ENCODE assay signal across 8 cellular contexts in genomic region chr11:100681064-100681502, GRCh38. TPM values are rescaled to one million over a fixed set of nuclear protein-coding genes. Genes with fewer than 3 reads are reported as not detected.
DNase-seq lines count a peak whose midpoint lies in the region; ATAC-seq, FAIRE-seq and TF ChIP-seq lines count a peak whose summit lies in the region.

No MANE protein-coding gene starts in this region.

- H3K27ac Mint-ChIP-seq in activated CD4-positive, alpha-beta memory T cell treated with anti-CD3 and anti-CD28 coated beads for 36 hours, result no peak overlapping the region

- DNase-seq in COR-L47 (lab: John Stamatoyannopoulos, UW) (peak; percentile 49), GM19240 (ENCODE audit: insufficient read length, low spot score) (peak; percentile 77), NCI-H69 (lab: John Stamatoyannopoulos, UW) (peak; percentile 91), K562 (ENCODE audit: extremely low read depth in 1 of 4, low spot score in 3 of 4) (peak; percentile 18 to 71 (median 38)), lower lobe of right lung (peak; percentile 79), T-helper 9 cell (no peak)
- DNase-seq in activated CD4-positive, alpha-beta memory T cell treated with anti-CD3 and anti-CD28 coated beads for 36 hours, result no peak

- 12% methylated on average over 8 of the region's 8 CpGs for WGBS in K562 (ENCODE audit: insufficient coverage, low coverage, missing lambda C conversion rate)

- CTCF ChIA-PET in K562 (lab: Yijun Ruan, JAX; ENCODE audit: low intra/inter-chr PET ratio), result no interaction called here
- CTCF ChIA-PET in activated CD4-positive, alpha-beta memory T cell treated with anti-CD3 and anti-CD28 coated beads for 36 hours (lab: Charles Lee), result no interaction called here

- TF ChIP-seq POLR2A in K562 (conservative IDR thresholded peaks at IDR 0.05), result no peak

- H3K4me1 ChIP-seq in K562 (replicated peaks in 1 of 2; ENCODE audit: control insufficient read depth in 2 of 2, insufficient read depth in 2 of 2, low read length in 2 of 2), result no peaks in the 10 kb centered on the region; a peak in 2 of 5 replicates
- H3K4me1 ChIP-seq in lower lobe of right lung, result peaks cover 4% of the 10 kb centered on the region

- peak overlapping the region in 1 of 2 experiments; percentile 23; a peak in 1 of 4 replicates for H3K9ac ChIP-seq in K562 (ENCODE audit: insufficient read depth in 1 of 2, low read depth in 2 of 2, low read length in 2 of 2)

- H4K20me1 ChIP-seq in K562 (replicated peaks; ENCODE audit: control insufficient read depth, insufficient read depth, low read length), result no peaks in the 10 kb centered on the region

- no peaks in the 10 kb centered on the region for H3K79me2 ChIP-seq in K562 (ENCODE audit: control insufficient read depth, insufficient read depth, low read length)

- peak; percentile 77 for FAIRE-seq in K562 (lab: Jason Lieb, UNC)

- no peak overlapping the region for H3K4me2 ChIP-seq in K562 (ENCODE audit: insufficient read depth, low read length)

- no peak for TF ChIP-seq EP300 in K562 (IDR thresholded peaks at IDR 0.05; ENCODE audit: low read length)

- no peaks in the 10 kb centered on the region for H3K27me3 ChIP-seq in K562 (ENCODE audit: control insufficient read depth in 2 of 2, insufficient read depth in 2 of 2, low read length in 2 of 2)
- no peaks in the 10 kb centered on the region for H3K27me3 ChIP-seq in lower lobe of right lung (ENCODE audit: low read depth)

- TF ChIP-seq RAD21 in K562 (CRISPR knock-in tag; conservative IDR thresholded peaks at IDR 0.05 in 1 of 2, IDR thresholded peaks at IDR 0.05 in 1 of 2), result no peak

- peak overlapping the region; percentile 72 for H2AFZ ChIP-seq in K562 (ENCODE audit: low read depth, low read length)

- in situ Hi-C loops in K562 (cut with MboI), result no loop called here

- no peaks in the 10 kb centered on the region for H3K9me3 ChIP-seq in K562 (replicated peaks; ENCODE audit: control insufficient read depth, insufficient read depth, low read depth, low read length)
- no peaks in the 10 kb centered on the region for H3K9me3 ChIP-seq in lower lobe of right lung

- H3K36me3 ChIP-seq in K562 (ENCODE audit: control insufficient read depth, insufficient read depth, low read length) (no peaks in the 10 kb centered on the region), lower lobe of right lung (no peaks in the 10 kb centered on the region)

- intact Hi-C loops in K562 (cut with micrococcal nuclease) (loop anchor here (5.0 kb wide), 1 partner anchor 104 kb away; no protein-coding TSS in a partner anchor), lower lobe of right lung (cut with DNase I) (loop anchor here (5.0 kb wide), 1 partner anchor 171 kb away; no protein-coding TSS in a partner anchor)
- intact Hi-C loops in activated CD4-positive, alpha-beta memory T cell treated with anti-CD3 and anti-CD28 coated beads for 36 hours (cut with micrococcal nuclease), result no loop called here

- H3K36me3 Mint-ChIP-seq in activated CD4-positive, alpha-beta memory T cell treated with anti-CD3 and anti-CD28 coated beads for 36 hours, result no peaks in the 10 kb centered on the region

- POLR2A ChIA-PET in K562 (lab: Yijun Ruan, JAX), result no interaction called here
- POLR2A ChIA-PET in activated CD4-positive, alpha-beta memory T cell treated with anti-CD3 and anti-CD28 coated beads for 36 hours (lab: Charles Lee), result no interaction called here

- peaks cover 4% of the 10 kb centered on the region for H3K27me3 Mint-ChIP-seq in activated CD4-positive, alpha-beta memory T cell treated with anti-CD3 and anti-CD28 coated beads for 36 hours

- TF ChIP-seq CTCF in K562 (IDR thresholded peaks at IDR 0.05 in 2 of 3, conservative IDR thresholded peaks at IDR 0.05 in 1 of 3; ENCODE audit: insufficient read depth in 2 of 3, low read depth in 1 of 3, low read length in 3 of 3) (no peak), lower lobe of right lung (IDR thresholded peaks at IDR 0.05) (no peak)

- H3K4me3 ChIP-seq in K562 (no peak overlapping the region), lower lobe of right lung (no peak overlapping the region)

- H3K9me3 Mint-ChIP-seq in activated CD4-positive, alpha-beta memory T cell treated with anti-CD3 and anti-CD28 coated beads for 36 hours, result no peaks in the 10 kb centered on the region

- H3K27ac ChIP-seq in K562 (ENCODE audit: extremely low read depth, low read depth, low read length) (peak overlapping the region; percentile 30; the same call in 1 of the 3 replicates), lower lobe of right lung (no peak overlapping the region)

- no peaks in the 10 kb centered on the region for H3K4me1 Mint-ChIP-seq in activated CD4-positive, alpha-beta memory T cell treated with anti-CD3 and anti-CD28 coated beads for 36 hours (ENCODE audit: low read depth)

- no TSS peak for BruUV-seq in K562 (replicated peaks; lab: Mats Ljungman, UMichigan)

- ATAC-seq in HG03108 (IDR thresholded peaks at IDR 0.05; ENCODE audit: unreplicated experiment), result peak; percentile 99
- peak; percentile 96 for ATAC-seq in K562
- peak; percentile 81 to 92 for ATAC-seq in lower lobe of right lung

- H3K4me3 Mint-ChIP-seq in activated CD4-positive, alpha-beta memory T cell treated with anti-CD3 and anti-CD28 coated beads for 36 hours, result no peak overlapping the region

- H3K9me1 ChIP-seq in K562 (ENCODE audit: control insufficient read depth, insufficient read depth, low read length), result no peaks in the 10 kb centered on the region

TF ChIP-seq in K562, 482 proteins besides CTCF, POLR2A, EP300 and RAD21 (continues in another document):
- TF ChIP-seq E2F6 (IDR thresholded peaks at IDR 0.05; ENCODE audit: borderline replicate concordance in 1 of 2, extremely low read depth in 1 of 2, insufficient read depth in 1 of 2, insufficient read length in 1 of 2, low read depth in 1 of 2, low read length in 1 of 2, poor library complexity in 1 of 2, severe bottlenecking in 1 of 2) (peak in 1 of 2 experiments; percentile 30), SPI1 (IDR thresholded peaks at IDR 0.05; ENCODE audit: borderline replicate concordance, low read depth, low read length) (peak; percentile 98), FOXK2 (conservative IDR thresholded peaks at IDR 0.05 in 1 of 2, IDR thresholded peaks at IDR 0.05 in 1 of 2; ENCODE audit: low read depth in 2 of 2) (peak; percentile 23 to 44; a peak in 1 of 4 replicates), GTF3C2 (IDR thresholded peaks at IDR 0.05; ENCODE audit: borderline replicate concordance, extremely low read depth, insufficient read length) (no peak), FOXA3 (CRISPR knock-in tag; conservative IDR thresholded peaks at IDR 0.05 in 1 of 2, IDR thresholded peaks at IDR 0.05 in 1 of 2) (0 out of 4 replicates have a peak, but pooled peaks of 1 of the 2 experiments have one; percentile 21)

RNA-seq across cellular contexts. Expression of gene ARHGAP42, which starts 6.0 kb away (rescaled TPM):
- 6.6 and 12.8 TPM in 2 replicates for total RNA-seq in K562 (2011; cell fraction: chromatin; rRNA removed; ENCODE audit: low replicate concordance)
- total RNA-seq in K562 (2011; cell fraction: nucleolus; rRNA removed), result 1.2 and 1.6 TPM in 2 replicates
- total RNA-seq in K562 (2011; cell fraction: nucleoplasm; rRNA removed), result 4.5 and 6.3 TPM in 2 replicates
- total RNA-seq in K562 (2014; rRNA removed), result 1.2 and 2.4 TPM in 2 replicates
- total RNA-seq in K562 (2014; rRNA removed; fragmentation: Illumina TruSeq; extraction: Trizol), result 3.8 and 5.2 TPM in 2 replicates
- 3.3 and 3.6 TPM in 2 replicates for total RNA-seq in K562 (2015; rRNA removed; fragmentation: Illumina TruSeq; extraction: Trizol)
- total RNA-seq in K562 (2021), result 2.2 and 2.9 TPM in 2 replicates
- polyA plus RNA-seq in K562 (2011; rRNA removed), result 1.7 and 6.1 TPM in 2 replicates
- 1.1 and 2.1 TPM in 2 replicates for polyA plus RNA-seq in K562 (2011; cell fraction: cytosol; rRNA removed)
- 1.7 and 4.8 TPM in 2 replicates for polyA plus RNA-seq in K562 (2011; cell fraction: nucleus; rRNA removed)
- 1.1 and 1.4 TPM in 2 replicates for polyA plus RNA-seq in K562 (2012)
- polyA plus RNA-seq in K562 (2014; fragmentation: Illumina TruSeq; extraction: Trizol), result 1.9 and 2.6 TPM in 2 replicates
- polyA plus RNA-seq in K562 (2014; fragmentation: Nextera tagmentation; extraction: Ambion mirVana), result 1 to 10 TPM in 1 of 2 experiments, under 1 TPM in 1; 0.95 to 1.2 TPM
- 1.4 and 1.6 TPM in 2 replicates for polyA plus RNA-seq in K562 (2014; rRNA removed)
- polyA minus RNA-seq in K562 (2011; rRNA and poly(A)+ RNA removed), result 4.2 and 13.5 TPM in 2 replicates
- polyA minus RNA-seq in K562 (2011; cell fraction: cytosol; rRNA and poly(A)+ RNA removed), result 0.46 and 6.7 TPM in 2 replicates
- polyA minus RNA-seq in K562 (2011; cell fraction: nucleus; rRNA and poly(A)+ RNA removed), result 3.7 and 5.1 TPM in 2 replicates
- 16.3 TPM for total RNA-seq in lower lobe of right lung
- not detected for total RNA-seq in activated CD4-positive, alpha-beta memory T cell treated with anti-CD3 and anti-CD28 coated beads for 36 hours

Comparison
In these comparisons a context has a peak if more than half of its experiments do, and no peak if none do; other contexts are left out.
1. DNase-seq: peak in COR-L47 (single experiment), GM19240 (single experiment), NCI-H69 (single experiment), K562 (4 of 4) and lower lobe of right lung (single experiment); none in T-helper 9 cell (single experiment) and activated CD4-positive, alpha-beta memory T cell treated with anti-CD3 and anti-CD28 coated beads for 36 hours (single experiment).
2. Peak in every context shown above with its lines, with median percentiles within 50 percentile points of each other: ATAC-seq.